ENCODE assay signal across 1 cellular context in the genomic region with DNA sequence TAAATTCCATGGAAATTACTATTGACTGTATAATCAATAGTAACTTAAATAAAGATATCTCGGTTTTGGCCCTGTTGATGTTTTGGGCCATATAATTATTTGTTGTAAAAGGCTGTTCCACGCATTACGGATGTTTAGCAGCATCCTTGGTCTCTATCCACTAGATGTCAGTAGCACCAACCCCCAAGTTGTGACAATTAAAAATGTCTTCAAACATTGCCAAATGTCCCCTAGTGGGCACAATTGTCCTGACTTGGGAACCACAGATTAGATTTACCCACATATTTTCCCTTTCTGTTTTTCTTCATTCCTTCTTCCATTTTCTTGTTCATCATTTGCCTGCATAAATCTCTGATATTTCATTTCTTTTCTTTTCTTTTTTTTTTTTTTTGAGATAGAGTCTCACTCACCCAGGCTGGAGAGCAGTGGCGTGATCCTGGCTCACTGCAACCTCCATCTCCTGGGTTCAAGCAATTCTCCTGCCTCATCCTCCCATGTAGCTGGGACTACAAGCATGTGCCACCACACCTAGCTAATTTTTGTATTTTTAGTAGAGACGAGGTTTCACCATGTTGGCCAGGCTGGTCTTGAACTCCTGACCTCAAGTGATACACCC.
TF ChIP-seq lines count a peak whose summit lies in the region.

No MANE protein-coding gene starts in this region.

TF ChIP-seq in H1, 55 proteins besides CTCF, POLR2A, EP300 and RAD21:
- TF ChIP-seq HDAC6 (IDR thresholded peaks at IDR 0.05; ENCODE audit: low read depth, low read length): no peak
- no peak for TF ChIP-seq SIX5 (IDR thresholded peaks at IDR 0.05; ENCODE audit: low read depth, low read length)
- peak; percentile 14; the same call in 1 of the 2 replicates for TF ChIP-seq JUND (IDR thresholded peaks at IDR 0.05; ENCODE audit: low read length)
- 0 out of 2 replicates have a peak, but pooled peaks have one; percentile 10 for TF ChIP-seq CEBPB (IDR thresholded peaks at IDR 0.05; ENCODE audit: low read depth, low read length)
- no peak for TF ChIP-seq SP2 (IDR thresholded peaks at IDR 0.05; ENCODE audit: low read length)
- TF ChIP-seq TCF12 (IDR thresholded peaks at IDR 0.05; ENCODE audit: low read depth, low read length): no peak
- peak; percentile 45; the same call in 1 of the 2 replicates for TF ChIP-seq YY1 (IDR thresholded peaks at IDR 0.05; ENCODE audit: low read depth, low read length)
